Comparison of ENCODE assay signal across 5 cellular contexts in genomic region chr1:182240085-182240484, GRCh38.
"Had no signal": no experiment of that assay in that cellular context is flagged by ENCODE, and none has a peak within 500 bp of the region (broad histone marks: within the 10 kb centered on the region; RNA-seq: fewer than 3 reads in every experiment).

No MANE protein-coding gene starts in this region.

- ATAC-seq: HepG2, K562 had no signal

- H3K4me3 Mint-ChIP-seq: IgD-negative memory B cell had no signal

- DNase-seq: IMR-90, KBM-7 had no signal
